18 cellular contexts compared by ENCODE assay signal in genomic region chr15:70882361-70882760, GRCh38. TPM values are rescaled to one million over a fixed set of nuclear protein-coding genes. Genes with fewer than 3 reads are reported as not detected.
DNase-seq lines count a peak whose midpoint lies in the region; ATAC-seq, FAIRE-seq and TF ChIP-seq lines count a peak whose summit lies in the region.
"Had no signal": no experiment of that assay in that cellular context is flagged by ENCODE, and none has a peak within 500 bp of the region (broad histone marks: within the 10 kb centered on the region; RNA-seq: fewer than 3 reads in every experiment).

No MANE protein-coding gene starts in this region.

- no peaks in the 10 kb centered on the region for H3K9me2 ChIP-seq in SK-N-SH

- H3K27me3 Mint-ChIP-seq in activated T-helper 17 cell treated with anti-CD3 and anti-CD28 coated beads, Interleukin-2, amount 50 U/mL, for 72 hours: peaks cover 18% of the 10 kb centered on the region

- H3K27ac Mint-ChIP-seq in activated T-helper 17 cell treated with anti-CD3 and anti-CD28 coated beads, Interleukin-2, amount 50 U/mL, for 72 hours: no peak overlapping the region
- H3K27ac Mint-ChIP-seq: GM23338 had no signal

- CTCF ChIA-PET in SK-N-SH (lab: Yijun Ruan, JAX): interaction anchor here (1.0 to 3.5 kb wide), 5 partner anchors 8 to 28 kb away, joined by 3 to 18 read pairs (median 4); partner anchors contain the start of genes LARP6 and LRRC49

- H3K27ac ChIP-seq in SK-N-SH (ENCODE audit: low read depth in 2 of 2, low read length in 1 of 2): no peak overlapping the region
- no peak overlapping the region for H3K27ac ChIP-seq in prostate gland
- H3K27ac ChIP-seq: BLaER1 treated with 17β-estradiol and CSF1 and Interleukin-3, amounts not matched to agents 10 nM and 100 nM; HL-60; SJSA1 had no signal

- intact Hi-C loops in prostate gland (cut with DNase I): no loop called here

- no peaks in the 10 kb centered on the region for H4K20me1 ChIP-seq in SK-N-SH (ENCODE audit: insufficient read depth)
- H4K20me1 ChIP-seq: BLaER1 treated with 17β-estradiol and CSF1 and Interleukin-3, amounts not matched to agents 10 nM and 100 nM had no signal

- no peak overlapping the region for H2AFZ ChIP-seq in SK-N-SH (ENCODE audit: low read depth)
- H2AFZ ChIP-seq: GM23338 had no signal

- no peak overlapping the region for H3K4me2 ChIP-seq in SK-N-SH
- H3K4me2 ChIP-seq: BLaER1 treated with 17β-estradiol and CSF1 and Interleukin-3, amounts not matched to agents 10 nM and 100 nM; GM23338 had no signal

- no peaks in the 10 kb centered on the region for H3K9me3 Mint-ChIP-seq in activated T-helper 17 cell treated with anti-CD3 and anti-CD28 coated beads, Interleukin-2, amount 50 U/mL, for 72 hours
- H3K9me3 Mint-ChIP-seq: GM23338 had no signal

- H3K9ac ChIP-seq in SK-N-SH: no peak overlapping the region
- H3K9ac ChIP-seq: BLaER1 treated with 17β-estradiol and CSF1 and Interleukin-3, amounts not matched to agents 10 nM and 100 nM had no signal

- WGBS in SK-N-SH (ENCODE audit: low lambda C conversion rate): 80% methylated on average over 2 of the region's 2 CpGs
- 93% methylated on average over 2 of the region's 2 CpGs for whole genome bisulfite sequencing in prostate gland

- TF ChIP-seq CTCF in SK-N-SH (IDR thresholded peaks at IDR 0.05) (no peak), prostate gland (IDR thresholded peaks at IDR 0.05) (no peak)

- no peak for TF ChIP-seq EP300 in SK-N-SH (IDR thresholded peaks at IDR 0.05; ENCODE audit: borderline replicate concordance in 1 of 2, low read depth in 1 of 2, low read length in 1 of 2)

- DNase-seq in SK-N-SH: no peak
- no peak for DNase-seq in H54 (ENCODE audit: insufficient read length, low spot score)
- DNase-seq in renal cortical epithelial cell (ENCODE audit: low read depth): peak; percentile 21
- no peak for DNase-seq in prostate gland (ENCODE audit: low spot score)
- no peak for DNase-seq in nucleus accumbens (lab: John Stamatoyannopoulos, UW)
- DNase-seq: 8988T, NCI-H1436, NCI-H2029 treated with DMSO at 0.1 percent for 48 hours, NCI-H510A, NCI-H82 had no signal

- H3F3A ChIP-seq in SK-N-SH (replicated peaks; ENCODE audit: insufficient read depth): peaks cover 12% of the 10 kb centered on the region

- POLR2A ChIA-PET in SK-N-SH (lab: Yijun Ruan, JAX): no interaction called here

- H3K27me3 ChIP-seq in SK-N-SH (ENCODE audit: insufficient read depth) (no peaks in the 10 kb centered on the region), prostate gland (replicated peaks; ENCODE audit: insufficient read depth) (no peaks in the 10 kb centered on the region)
- H3K27me3 ChIP-seq: BLaER1 treated with 17β-estradiol and CSF1 and Interleukin-3, amounts not matched to agents 10 nM and 100 nM; SJSA1 had no signal

- no peak for TF ChIP-seq RAD21 in SK-N-SH (IDR thresholded peaks at IDR 0.05; ENCODE audit: low read length)

- H3K9me3 ChIP-seq in SK-N-SH (no peaks in the 10 kb centered on the region), prostate gland (no peaks in the 10 kb centered on the region)
- H3K9me3 ChIP-seq: BLaER1 treated with 17β-estradiol and CSF1 and Interleukin-3, amounts not matched to agents 10 nM and 100 nM; SJSA1 had no signal

- H3K36me3 Mint-ChIP-seq in activated T-helper 17 cell treated with anti-CD3 and anti-CD28 coated beads, Interleukin-2, amount 50 U/mL, for 72 hours (ENCODE audit: low read depth): no peaks in the 10 kb centered on the region

- H3K4me1 ChIP-seq in SK-N-SH (ENCODE audit: control insufficient read depth in 1 of 2, insufficient read depth in 2 of 2, low read depth in 1 of 2, low read length in 1 of 2) (peaks cover 0 to 8% of the 10 kb centered on the region in 2 experiments; a peak in 1 of 4 replicates), prostate gland (replicated peaks) (no peaks in the 10 kb centered on the region)
- H3K4me1 ChIP-seq: BLaER1 treated with 17β-estradiol and CSF1 and Interleukin-3, amounts not matched to agents 10 nM and 100 nM had no signal

- peaks cover 6% of the 10 kb centered on the region; the same call in 1 of the 2 replicates for H3K79me2 ChIP-seq in SK-N-SH (ENCODE audit: insufficient read depth)

- H3K4me3 ChIP-seq in SK-N-SH (ENCODE audit: low read depth in 2 of 2, low read length in 1 of 2): no peak overlapping the region
- H3K4me3 ChIP-seq in prostate gland: no peak overlapping the region
- H3K4me3 ChIP-seq: BLaER1 treated with 17β-estradiol and CSF1 and Interleukin-3, amounts not matched to agents 10 nM and 100 nM; GM23338; SJSA1 had no signal

- H3K36me3 ChIP-seq in SK-N-SH (replicated peaks in 1 of 2; ENCODE audit: control insufficient read depth in 1 of 2, insufficient read depth in 2 of 2, low read length in 1 of 2) (peaks cover 0 to 11% of the 10 kb centered on the region in 2 experiments), prostate gland (no peaks in the 10 kb centered on the region)
- H3K36me3 ChIP-seq: BLaER1 treated with 17β-estradiol and CSF1 and Interleukin-3, amounts not matched to agents 10 nM and 100 nM; SJSA1 had no signal

- H3K4me1 Mint-ChIP-seq in activated T-helper 17 cell treated with anti-CD3 and anti-CD28 coated beads, Interleukin-2, amount 50 U/mL, for 72 hours: no peaks in the 10 kb centered on the region
- H3K4me1 Mint-ChIP-seq: GM23338 had no signal

- TF ChIP-seq POLR2A in H54 (IDR thresholded peaks at IDR 0.05; ENCODE audit: low read depth, low read length) (no peak), prostate gland (IDR thresholded peaks at IDR 0.05) (no peak)

- H3K4me3 Mint-ChIP-seq in activated T-helper 17 cell treated with anti-CD3 and anti-CD28 coated beads, Interleukin-2, amount 50 U/mL, for 72 hours: no peak overlapping the region
- H3K4me3 Mint-ChIP-seq: GM23338 had no signal

- ATAC-seq in SK-N-SH treated with all-trans-retinoic acid at 6 μM for 48 hours (peak; percentile 27; the same call in 1 of the 3 replicates), GM19455 (IDR thresholded peaks at IDR 0.05; ENCODE audit: unreplicated experiment) (no peak)
- peak; percentile 62 for ATAC-seq in activated T-helper 17 cell treated with anti-CD3 and anti-CD28 coated beads, Interleukin-2, amount 50 U/mL, for 72 hours (replicated peaks)
- ATAC-seq: GM23338 had no signal

- peak; percentile 11 for FAIRE-seq in H54 (lab: Jason Lieb, UNC)
- FAIRE-seq: GM18507 had no signal

TF ChIP-seq in SK-N-SH treated with all-trans-retinoic acid at 6 μM for 48 hours, 23 proteins besides CTCF, POLR2A, EP300 and RAD21 (continues in another document):
- no peak for TF ChIP-seq GLIS3 (CRISPR knock-in tag; IDR thresholded peaks at IDR 0.05)

TF ChIP-seq in SK-N-SH, 30 proteins besides CTCF, POLR2A, EP300 and RAD21:
- no peak for TF ChIP-seq JUND (IDR thresholded peaks at IDR 0.05)
- no peak for TF ChIP-seq USF1 (IDR thresholded peaks at IDR 0.05; ENCODE audit: borderline replicate concordance, low read depth)
- TF ChIP-seq FOXJ3 (CRISPR knock-in tag; IDR thresholded peaks at IDR 0.05): no peak
- no peak for TF ChIP-seq NRF1 (IDR thresholded peaks at IDR 0.05; ENCODE audit: low read depth, low read length)
- TF ChIP-seq GATA2 (CRISPR knock-in tag; IDR thresholded peaks at IDR 0.05): no peak

RNA-seq across cellular contexts. Expression of gene THAP10, which starts 9.9 kb away (rescaled TPM):
- polyA plus RNA-seq in SK-N-SH (2012; rRNA removed): 2.9 and 3.2 TPM in 2 replicates
- polyA plus RNA-seq in SK-N-SH (2012; cell fraction: cytosol; rRNA removed): 4.4 TPM in 2 replicates
- 2.5 and 3.8 TPM in 2 replicates for polyA plus RNA-seq in SK-N-SH (2012; cell fraction: nucleus; rRNA removed)
- total RNA-seq in activated T-helper 17 cell treated with anti-CD3 and anti-CD28 coated beads, Interleukin-2, amount 50 U/mL, for 72 hours: under 1 TPM; 0.39 to 0.90 TPM
- 1.0 and 2.4 TPM in 2 replicates for total RNA-seq in renal cortical epithelial cell
- total RNA-seq in prostate gland: 1 to 10 TPM; 3.2 to 6.6 TPM

RNA-seq across cellular contexts. Expression of gene LRRC49, which starts 10.3 kb away (rescaled TPM):
- polyA plus RNA-seq in SK-N-SH (2012; rRNA removed): 7.2 and 10.4 TPM in 2 replicates
- polyA plus RNA-seq in SK-N-SH (2012; cell fraction: cytosol; rRNA removed): 10.5 and 13.2 TPM in 2 replicates
- 7.4 and 14.2 TPM in 2 replicates for polyA plus RNA-seq in SK-N-SH (2012; cell fraction: nucleus; rRNA removed)
- total RNA-seq in activated T-helper 17 cell treated with anti-CD3 and anti-CD28 coated beads, Interleukin-2, amount 50 U/mL, for 72 hours: 1 to 10 TPM; 1.2 to 1.6 TPM
- 11.1 and 22.0 TPM in 2 replicates for total RNA-seq in renal cortical epithelial cell
- total RNA-seq in prostate gland: 10 to 100 TPM in 1 of 2 donors, 1 to 10 TPM in 1; 9.8 to 13.3 TPM

RNA-seq across cellular contexts. Expression of gene LARP6, which starts 28.4 kb away (rescaled TPM):
- 193 and 236 TPM in 2 replicates for polyA plus RNA-seq in SK-N-SH (2012; rRNA removed)
- 223 and 271 TPM in 2 replicates for polyA plus RNA-seq in SK-N-SH (2012; cell fraction: cytosol; rRNA removed)
- polyA plus RNA-seq in SK-N-SH (2012; cell fraction: nucleus; rRNA removed): 118 and 123 TPM in 2 replicates
- under 1 TPM in 1 of 2 donors, not detected in 1; 0.26 TPM for total RNA-seq in activated T-helper 17 cell treated with anti-CD3 and anti-CD28 coated beads, Interleukin-2, amount 50 U/mL, for 72 hours
- 28.3 and 37.0 TPM in 2 replicates for total RNA-seq in renal cortical epithelial cell
- total RNA-seq in prostate gland: 10 to 100 TPM; 24.6 to 43.3 TPM

Comparison
In these comparisons a context has a peak if more than half of its experiments do, and no peak if none do; other contexts are left out.
1. RNA of gene LARP6, which starts 28.4 kb away (total RNA-seq): 24.6 to 43.3 TPM in prostate gland and 28.3 to 37.0 TPM in renal cortical epithelial cell; 0.26 TPM in activated T-helper 17 cell treated with anti-CD3 and anti-CD28 coated beads, Interleukin-2, amount 50 U/mL, for 72 hours; every median in the first group is over 10 times any median in the second.